ENCODE assay signal across 1 cellular context in genomic region chr17:71869293-71869692, GRCh38.
TF ChIP-seq lines count a peak whose summit lies in the region.

No MANE protein-coding gene starts in this region.

TF ChIP-seq in HEK293, 187 proteins besides CTCF, POLR2A, EP300 and RAD21 (continued from another document):
- TF ChIP-seq ZXDB (tag by site-specific recombination; IDR thresholded peaks at IDR 0.05) (0 out of 2 replicates have a peak, but pooled peaks have one; percentile 19), ZSCAN16 (tag by site-specific recombination; IDR thresholded peaks at IDR 0.05) (peak; percentile 90), ZNF114 (tag by site-specific recombination; IDR thresholded peaks at IDR 0.05) (no peak), BCL11B (tag by site-specific recombination; IDR thresholded peaks at IDR 0.05; ENCODE audit: low read depth) (0 out of 2 replicates have a peak, but pooled peaks have one; percentile 65)
